In the genomic region with DNA sequence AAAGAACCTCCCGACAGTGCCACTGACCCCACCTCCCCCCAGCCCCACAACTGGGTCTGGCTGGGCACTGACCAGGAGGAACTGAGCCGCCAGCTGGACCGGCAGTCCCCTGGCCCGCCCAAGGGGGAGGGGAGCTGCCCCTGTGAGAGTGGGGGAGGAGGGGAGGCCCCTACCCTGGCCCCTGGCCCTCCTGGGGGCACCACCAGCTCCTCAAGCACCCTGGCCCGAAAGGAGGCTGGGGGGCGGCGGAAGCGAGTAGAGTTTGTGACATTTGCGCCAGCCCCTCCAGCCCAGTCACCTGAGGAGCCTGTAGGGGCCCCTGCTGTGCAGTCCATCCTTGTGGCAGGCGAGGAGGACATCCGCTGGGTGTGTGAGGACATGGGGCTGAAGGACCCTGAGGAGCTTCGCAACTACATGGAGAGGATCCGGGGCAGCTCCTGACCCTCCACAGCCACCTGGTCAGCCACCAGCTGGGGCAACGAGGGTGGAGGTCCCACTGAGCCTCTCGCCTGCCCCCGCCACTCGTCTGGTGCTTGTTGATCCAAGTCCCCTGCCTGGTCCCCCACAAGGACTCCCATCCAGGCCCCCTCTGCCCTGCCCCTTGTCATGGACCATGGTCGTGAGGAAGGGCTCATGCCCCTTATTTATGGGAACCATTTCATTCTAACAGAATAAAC, we compare ENCODE assay signal across 23 cellular contexts. TPM values are rescaled to one million over a fixed set of nuclear protein-coding genes. Genes with fewer than 3 reads are reported as not detected.
DNase-seq lines count a peak whose midpoint lies in the region; ATAC-seq, FAIRE-seq and TF ChIP-seq lines count a peak whose summit lies in the region.
"Had no signal": no experiment of that assay in that cellular context is flagged by ENCODE, and none has a peak within 500 bp of the region (broad histone marks: within the 10 kb centered on the region; RNA-seq: fewer than 3 reads in every experiment).

No MANE protein-coding gene starts in this region.

- DNase-seq in A673 (ENCODE audit: low spot score) (no peak), Panc1 (ENCODE audit: low read depth, low spot score) (no peak), NOMO-1 (lab: John Stamatoyannopoulos, UW; ENCODE audit: unreplicated experiment in 2 of 2) (no peak), D721Med (ENCODE audit: insufficient read length, low spot score) (no peak), caudate nucleus (lab: John Stamatoyannopoulos, UW) (no peak)
- DNase-seq: activated CD4-positive, alpha-beta T cell treated with anti-CD3 and anti-CD28 coated beads, Interleukin-2, amount 50 U/mL, for 1 hour; activated CD8-positive, alpha-beta memory T cell treated with anti-CD3 and anti-CD28 coated beads, Interleukin-2, amount 50 U/mL, for 48 hours; activated effector memory CD4-positive, alpha-beta T cell treated with Interleukin-2 at 50 U/mL for 16 hours; C1 segment of cervical spinal cord; cortex of kidney; mesenchymal stem cell; naive thymus-derived CD8-positive, alpha-beta T cell; NCI-H1436; NCI-H2171; NCI-H69; SHP77; stimulated activated CD4-positive, alpha-beta T cell treated with anti-CD3 and anti-CD28 coated beads, Interleukin-4, amount 100 ng/mL, for 1 hour had no signal

- H3K4me1 ChIP-seq in A673 (ENCODE audit: insufficient read depth, low read length, poor library complexity, severe bottlenecking): no peaks in the 10 kb centered on the region
- no peaks in the 10 kb centered on the region for H3K4me1 ChIP-seq in Panc1 (ENCODE audit: control insufficient read depth, insufficient read depth, low read length)
- H3K4me1 ChIP-seq in neutrophil (ENCODE audit: control insufficient read depth in 1 of 2, insufficient read depth in 1 of 2, low read depth in 1 of 2, low read length in 1 of 2): no peaks in the 10 kb centered on the region
- H3K4me1 ChIP-seq: HAP-1 had no signal

- H3K36me3 ChIP-seq in A673 (ENCODE audit: insufficient read depth, low read length, poor library complexity, severe bottlenecking) (peaks cover 11% of the 10 kb centered on the region), Panc1 (ENCODE audit: control insufficient read depth, insufficient read depth, low read length) (no peaks in the 10 kb centered on the region), neutrophil (peaks cover 59% of the 10 kb centered on the region)

- BruUV-seq in A673 (replicated peaks; lab: Mats Ljungman, UMichigan) (TSS peak; percentile 21), Panc1 (replicated peaks; lab: Mats Ljungman, UMichigan) (TSS peak; percentile 78)

- POLR2A ChIA-PET in A673 (lab: Charles Lee; ENCODE audit: low non-redundant PET) (interaction anchor here (0.6 kb wide), 1 partner anchor 13 kb away, joined by 3 read pairs; no protein-coding TSS in a partner anchor), Panc1 (lab: Charles Lee) (interaction anchor here (0.6 kb wide), 1 partner anchor 176 kb away, joined by 3 read pairs; no protein-coding TSS in a partner anchor)

- intact Hi-C loops in A673 (cut with micrococcal nuclease; ENCODE audit: unreplicated experiment) (no loop called here), Panc1 (cut with micrococcal nuclease; ENCODE audit: unreplicated experiment) (no loop called here)

- CTCF ChIA-PET in A673 (lab: Charles Lee) (no interaction called here), Panc1 (lab: Charles Lee) (no interaction called here)

- H3K4me3 ChIP-seq in A673 (ENCODE audit: low read depth, low read length, poor library complexity, severe bottlenecking) (no peak overlapping the region), Panc1 (ENCODE audit: low read depth in 2 of 2, low read length in 2 of 2) (no peak overlapping the region), neutrophil (ENCODE audit: low read depth in 1 of 2, low read length in 1 of 2) (no peak overlapping the region)
- H3K4me3 ChIP-seq: HAP-1, hepatocyte, skin epidermis had no signal

- 0 out of 2 replicates have a peak, but pooled peaks have one; percentile 4 for ATAC-seq in Panc1

- H3K27ac ChIP-seq in A673 (ENCODE audit: low read depth, low read length, poor library complexity, severe bottlenecking) (no peak overlapping the region), Panc1 (ENCODE audit: low read length) (no peak overlapping the region), neutrophil (peak overlapping the region; percentile 44), caudate nucleus (ENCODE audit: low read depth, low read length) (no peak overlapping the region)
- H3K27ac ChIP-seq: hepatocyte, skin epidermis had no signal

- H3K27me3 ChIP-seq in A673 (replicated peaks; ENCODE audit: insufficient read depth, low read depth, low read length, poor library complexity): no peaks in the 10 kb centered on the region
- H3K27me3 ChIP-seq in Panc1 (ENCODE audit: control insufficient read depth, insufficient read depth, low read length): no peaks in the 10 kb centered on the region
- H3K27me3 ChIP-seq in neutrophil: peaks cover 48% of the 10 kb centered on the region
- H3K27me3 ChIP-seq: hepatocyte had no signal

- no peaks in the 10 kb centered on the region for H3K9me3 ChIP-seq in A673 (ENCODE audit: low read depth, low read length, poor library complexity, severe bottlenecking)
- no peaks in the 10 kb centered on the region for H3K9me3 ChIP-seq in Panc1 (ENCODE audit: control insufficient read depth, insufficient read depth, low read depth, low read length)
- H3K9me3 ChIP-seq in neutrophil: no peaks in the 10 kb centered on the region
- H3K9me3 ChIP-seq: HAP-1 had no signal

- in situ Hi-C loops in Panc1 (cut with HindIII; ENCODE audit: low pct_unique_long_range_greater_than_20kb, low sequenced_read_pairs): no loop called here

- FAIRE-seq in D721Med (lab: Jason Lieb, UNC): no peak
- FAIRE-seq: G401.6, islet of Langerhans had no signal

- TF ChIP-seq CTCF in A673 (conservative IDR thresholded peaks at IDR 0.05; ENCODE audit: low read depth, low read length) (no peak), Panc1 (IDR thresholded peaks at IDR 0.05) (no peak), neutrophil (IDR thresholded peaks at IDR 0.05) (no peak), D721Med (IDR thresholded peaks at IDR 0.05; ENCODE audit: insufficient read depth, missing control alignments) (no peak)

RNA-seq across cellular contexts. Expression of a gene that starts 12.3 kb away (rescaled TPM):
- 140 and 147 TPM in 2 replicates for total RNA-seq in A673 (2021)
- 154 TPM for total RNA-seq in Panc1 (2021; ENCODE audit: unreplicated experiment)
- 211 TPM for polyA plus RNA-seq in Panc1 (2012; ENCODE audit: insufficient read length)
- polyA plus RNA-seq: naive thymus-derived CD8-positive, alpha-beta T cell had no signal

RNA-seq across cellular contexts. Expression of a gene that starts 15.4 kb away (rescaled TPM):
- total RNA-seq in A673 (2021) (not detected in 2 replicates), Panc1 (2021; ENCODE audit: unreplicated experiment) (8.7 TPM)
- polyA plus RNA-seq in Panc1 (2012; ENCODE audit: insufficient read length): 6.4 TPM

RNA-seq across cellular contexts. Expression of a gene that starts 22.6 kb away (rescaled TPM):
- total RNA-seq in A673 (2021) (139 and 169 TPM in 2 replicates), Panc1 (2021; ENCODE audit: unreplicated experiment) (91.8 TPM)
- polyA plus RNA-seq in Panc1 (2012; ENCODE audit: insufficient read length): 72.0 TPM

RNA-seq across cellular contexts. Expression of a gene that starts 30.2 kb away (rescaled TPM):
- total RNA-seq in A673 (2021): 200 and 204 TPM in 2 replicates
- total RNA-seq in Panc1 (2021; ENCODE audit: unreplicated experiment): 149 TPM
- polyA plus RNA-seq in Panc1 (2012; ENCODE audit: insufficient read length): 198 TPM

RNA-seq across cellular contexts. Expression of a gene that starts 34.9 kb away (rescaled TPM):
- not detected in 2 replicates for total RNA-seq in A673 (2021)
- 1.1 TPM for total RNA-seq in Panc1 (2021; ENCODE audit: unreplicated experiment)
- 0.78 TPM for polyA plus RNA-seq in Panc1 (2012; ENCODE audit: insufficient read length)
- polyA plus RNA-seq: hepatocyte had no signal
